17 cellular contexts compared by ENCODE assay signal in the genomic region with DNA sequence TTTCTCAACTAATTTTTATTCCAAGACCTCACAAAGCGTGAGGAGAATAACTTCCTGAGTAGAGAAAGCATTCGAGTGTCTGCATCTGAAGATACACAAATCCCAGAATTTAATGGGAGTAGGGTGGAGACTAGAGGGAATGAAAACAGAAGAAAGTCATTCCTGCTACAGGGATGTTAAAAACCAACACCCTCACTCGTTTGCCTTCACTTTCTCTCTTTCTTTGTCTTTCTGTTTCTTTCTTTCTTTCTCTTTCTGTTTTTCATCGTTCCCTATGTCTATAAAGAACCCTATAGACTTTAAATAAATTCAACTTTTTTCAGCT.
DNase-seq lines count a peak whose midpoint lies in the region; FAIRE-seq and TF ChIP-seq lines count a peak whose summit lies in the region.
"Had no signal": no experiment of that assay in that cellular context is flagged by ENCODE, and none has a peak within 500 bp of the region (broad histone marks: within the 10 kb centered on the region; RNA-seq: fewer than 3 reads in every experiment).

No MANE protein-coding gene starts in this region.

- peaks cover 31% of the 10 kb centered on the region for H3K4me1 ChIP-seq in SJSA1 (replicated peaks)
- H3K4me1 ChIP-seq: Caco-2 had no signal

- peak overlapping the region; percentile 56 for H3K4me3 Mint-ChIP-seq in nephron progenitor cell

- H3K27me3 ChIP-seq in SJSA1 (replicated peaks): no peaks in the 10 kb centered on the region

- no peaks in the 10 kb centered on the region for H3K9me3 Mint-ChIP-seq in nephron progenitor cell

- in situ Hi-C loops in GM13977 (cut with MboI; ENCODE audit: low pct_unique_long_range_greater_than_20kb, low sequenced_read_pairs, unreplicated experiment): no loop called here

- peak overlapping the region; percentile 11; the same call in 1 of the 2 replicates for H3K27ac ChIP-seq in SJSA1
- H3K27ac ChIP-seq: PC-9 had no signal

- peak overlapping the region; percentile 95 for H3K27ac Mint-ChIP-seq in nephron progenitor cell

- H3K4me3 ChIP-seq in AG09309 (ENCODE audit: control insufficient read depth, low read depth, low read length) (no peak overlapping the region), SJSA1 (no peak overlapping the region)
- H3K4me3 ChIP-seq: PC-9 had no signal

- TF ChIP-seq POLR2A in erythroblast (IDR thresholded peaks at IDR 0.05; ENCODE audit: low read length): no peak

- peaks cover 6% of the 10 kb centered on the region for H3K27me3 Mint-ChIP-seq in nephron progenitor cell (ENCODE audit: low read depth, poor library complexity)

- DNase-seq in AG09309 (ENCODE audit: low read depth) (peak; percentile 5), SJSA1 (ENCODE audit: low read depth in 1 of 2, low spot score in 2 of 2) (peak in 1 of 2 experiments; percentile 38), nephron progenitor cell (no peak), GM13977 (ENCODE audit: low spot score) (no peak), DMS153 (lab: John Stamatoyannopoulos, UW) (no peak), erythroblast (lab: John Stamatoyannopoulos, UW) (no peak)
- no peak for DNase-seq in activated T-cell treated with anti-CD3 and anti-CD28 coated beads, Interleukin-2, amount 50 U/mL, for 1 hour
- DNase-seq: AML-193, Caco-2, DMS53, HCEC 1CT, NCI-H226, NCI-H69, PC-9 had no signal

- H3K4me1 Mint-ChIP-seq in nephron progenitor cell: peaks cover 78% of the 10 kb centered on the region

- peaks cover 7% of the 10 kb centered on the region for H3K36me3 Mint-ChIP-seq in nephron progenitor cell (ENCODE audit: low read depth)

- TF ChIP-seq CTCF in AG09309 (IDR thresholded peaks at IDR 0.05; ENCODE audit: control insufficient read depth, insufficient read depth, low read depth, low read length, missing control alignments): no peak
- no peak for TF ChIP-seq CTCF in nephron progenitor cell (IDR thresholded peaks at IDR 0.05)
- TF ChIP-seq CTCF in GM13977 (IDR thresholded peaks at IDR 0.05; ENCODE audit: extremely low read depth, insufficient read depth, missing control alignments): no peak

- H3K9me3 ChIP-seq in SJSA1 (replicated peaks): no peaks in the 10 kb centered on the region
- H3K9me3 ChIP-seq: Caco-2 had no signal

- peak; percentile 54 for FAIRE-seq in endometrium (lab: Jason Lieb, UNC)
- FAIRE-seq: A204.1, GM18507 had no signal

- no peaks in the 10 kb centered on the region for H3K36me3 ChIP-seq in SJSA1
